Comparison of ENCODE assay signal across 8 cellular contexts in the genomic region with DNA sequence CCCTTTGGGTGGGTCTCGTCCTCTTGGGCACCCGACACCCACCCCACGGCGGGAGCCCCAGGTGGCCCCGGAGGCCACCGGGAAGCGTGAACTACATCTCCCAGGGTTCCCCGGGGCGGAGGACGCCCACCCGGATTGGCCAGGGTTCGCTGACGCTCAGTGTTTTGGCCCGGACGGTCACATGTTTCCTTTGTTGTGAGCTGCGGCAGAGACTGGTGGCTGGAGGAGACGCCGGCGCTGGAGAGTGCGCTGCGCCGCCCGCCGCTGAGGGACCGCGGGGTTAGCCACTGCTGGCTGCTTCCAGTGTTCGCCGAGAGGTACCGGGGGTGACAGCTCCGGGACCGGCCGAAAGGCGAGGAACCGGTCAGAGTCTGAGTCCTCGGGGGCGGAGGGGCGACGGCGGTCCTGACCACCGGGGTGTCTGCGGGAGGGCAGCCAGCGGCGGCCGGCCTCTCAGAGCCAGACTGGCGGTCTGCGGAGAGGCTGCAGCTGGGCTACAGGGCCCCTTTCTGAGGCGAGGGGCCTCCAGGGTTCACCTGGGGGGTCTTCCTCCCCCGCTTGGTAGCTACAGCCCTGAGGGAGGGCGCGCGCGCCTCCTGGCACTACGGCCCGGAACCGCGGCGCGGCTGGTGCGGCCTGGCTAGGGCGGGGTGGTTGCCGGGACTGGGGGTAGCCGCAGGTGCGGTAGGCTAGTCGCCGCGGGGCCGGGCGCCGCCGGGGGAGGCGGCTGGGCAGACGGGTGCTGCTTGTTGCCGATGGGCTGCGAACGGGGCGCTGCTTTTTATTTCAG. TPM values are rescaled to one million over a fixed set of nuclear protein-coding genes. Genes with fewer than 3 reads are reported as not detected.
DNase-seq lines count a peak whose midpoint lies in the region; ATAC-seq and TF ChIP-seq lines count a peak whose summit lies in the region.

A gene with protein sequence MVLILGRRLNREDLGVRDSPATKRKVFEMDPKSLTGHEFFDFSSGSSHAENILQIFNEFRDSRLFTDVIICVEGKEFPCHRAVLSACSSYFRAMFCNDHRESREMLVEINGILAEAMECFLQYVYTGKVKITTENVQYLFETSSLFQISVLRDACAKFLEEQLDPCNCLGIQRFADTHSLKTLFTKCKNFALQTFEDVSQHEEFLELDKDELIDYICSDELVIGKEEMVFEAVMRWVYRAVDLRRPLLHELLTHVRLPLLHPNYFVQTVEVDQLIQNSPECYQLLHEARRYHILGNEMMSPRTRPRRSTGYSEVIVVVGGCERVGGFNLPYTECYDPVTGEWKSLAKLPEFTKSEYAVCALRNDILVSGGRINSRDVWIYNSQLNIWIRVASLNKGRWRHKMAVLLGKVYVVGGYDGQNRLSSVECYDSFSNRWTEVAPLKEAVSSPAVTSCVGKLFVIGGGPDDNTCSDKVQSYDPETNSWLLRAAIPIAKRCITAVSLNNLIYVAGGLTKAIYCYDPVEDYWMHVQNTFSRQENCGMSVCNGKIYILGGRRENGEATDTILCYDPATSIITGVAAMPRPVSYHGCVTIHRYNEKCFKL (plus strand): TSS at position 193 of the 790 bp plus-strand sequence. CDS start 14,734 bp downstream, outside the sequence.

- no peaks in the 10 kb centered on the region for H3K36me3 Mint-ChIP-seq in progenitor cell of endocrine pancreas (ENCODE audit: insufficient read depth)

- peak within 1 kb of the TSS; percentile 99 for H3K27ac Mint-ChIP-seq in progenitor cell of endocrine pancreas

- ATAC-seq in HG02870 (IDR thresholded peaks at IDR 0.05; ENCODE audit: unreplicated experiment) (peak; percentile 83), left cardiac atrium (peak; percentile 92 to 95)

- no peaks in the 10 kb centered on the region for H3K27me3 Mint-ChIP-seq in progenitor cell of endocrine pancreas

- in situ Hi-C loops in GM13976 (cut with MboI; ENCODE audit: low sequenced_read_pairs, unreplicated experiment): no loop called here

- peaks cover 17% of the 10 kb centered on the region for H3K4me1 Mint-ChIP-seq in progenitor cell of endocrine pancreas (ENCODE audit: low read depth)

- no peak for TF ChIP-seq CTCF in GM13976 (IDR thresholded peaks at IDR 0.05; ENCODE audit: borderline replicate concordance, control extremely low read depth, extremely low read depth, insufficient read depth, missing control alignments)
- TF ChIP-seq CTCF in progenitor cell of endocrine pancreas (IDR thresholded peaks at IDR 0.05; ENCODE audit: unreplicated experiment): no peak

- intact Hi-C loops in left cardiac atrium (cut with DNase I): loop anchor here in 1 of 2 donors (10.0 kb wide), 1 partner anchor 131 kb away; no protein-coding TSS in a partner anchor

- peak; percentile 93 for DNase-seq in GM13976 (ENCODE audit: low spot score)
- DNase-seq in NCI-H146 (lab: John Stamatoyannopoulos, UW): peak; percentile 98
- DNase-seq in T-helper 1 cell: peak; percentile 78 to 90 (median 87)
- peak; percentile 91 for DNase-seq in amniotic stem cell (lab: John Stamatoyannopoulos, UW)
- peak; percentile 94 for DNase-seq in left cardiac atrium
- DNase-seq in progenitor cell of endocrine pancreas (ENCODE audit: low spot score, unreplicated experiment): peak; percentile 87
- DNase-seq in ureter (ENCODE audit: low spot score): peak; percentile 96

- peak within 1 kb of the TSS; percentile 91 for H3K4me3 Mint-ChIP-seq in progenitor cell of endocrine pancreas (ENCODE audit: low read depth)

- H3K9me3 Mint-ChIP-seq in progenitor cell of endocrine pancreas (ENCODE audit: low read depth): no peaks in the 10 kb centered on the region

RNA-seq across cellular contexts. Expression of the gene that starts here (rescaled TPM):
- total RNA-seq in left cardiac atrium (100 to 1,000 TPM in 1 of 2 donors, 10 to 100 TPM in 1; 92.9 to 138 TPM), progenitor cell of endocrine pancreas (72.8 and 79.6 TPM in 2 replicates), ureter (69.2 TPM)

Comparison
In these comparisons a context has a peak if more than half of its experiments do, and no peak if none do; other contexts are left out.
1. Peak in every context shown above with its lines: DNase-seq and ATAC-seq.